Comparison of ENCODE assay signal across 8 cellular contexts in the genomic region with DNA sequence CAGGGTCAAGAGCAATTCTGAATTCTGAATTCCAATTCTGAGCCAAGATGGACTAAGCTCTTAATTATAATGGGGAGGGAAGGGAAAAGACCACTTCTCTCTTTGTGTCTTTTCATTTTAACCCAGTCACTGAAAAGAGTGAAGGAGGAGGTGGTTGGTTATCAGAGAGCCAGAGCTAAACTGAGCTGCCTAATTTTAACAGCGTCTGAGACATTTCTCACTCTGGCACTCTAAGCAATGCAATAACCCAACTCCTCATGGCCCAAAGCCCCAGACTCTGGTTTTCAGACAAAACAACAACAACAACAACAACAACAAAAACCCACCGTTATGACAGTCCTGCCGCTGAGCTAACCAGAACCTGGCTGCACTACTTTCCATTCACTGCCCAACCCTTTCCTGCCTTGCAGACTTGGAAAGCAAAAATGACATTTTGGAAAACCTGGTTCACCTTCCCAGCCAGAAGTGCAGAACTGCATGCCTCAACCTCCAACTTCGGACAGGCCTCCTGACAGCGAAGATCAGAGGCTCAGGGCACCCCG. TPM values are rescaled to one million over a fixed set of nuclear protein-coding genes. Genes with fewer than 3 reads are reported as not detected.
DNase-seq lines count a peak whose midpoint lies in the region; FAIRE-seq and TF ChIP-seq lines count a peak whose summit lies in the region.

No MANE protein-coding gene starts in this region.

- H3K4me3 ChIP-seq in kidney (ENCODE audit: low read length in 2 of 2) (peak overlapping the region; percentile 87 to 91), thymus (ENCODE audit: low read length) (peak overlapping the region; percentile 82)

- H3K27ac ChIP-seq in angular gyrus (ENCODE audit: low read depth, low read length) (peak overlapping the region; percentile 68), kidney (ENCODE audit: low read depth in 2 of 2, low read length in 2 of 2) (no peak overlapping the region), thymus (ENCODE audit: low read depth) (no peak overlapping the region)

- DNase-seq in SIG-M5 treated with dmso at 0.1 percent for 504 hours (lab: John Stamatoyannopoulos, UW; ENCODE audit: unreplicated experiment): peak; percentile 7
- no peak for DNase-seq in SIG-M5 (lab: John Stamatoyannopoulos, UW)
- DNase-seq in kidney: no peak
- DNase-seq in CD1c-positive myeloid dendritic cell (ENCODE audit: extremely low spot score): no peak
- no peak for DNase-seq in T-helper 9 cell
- no peak for DNase-seq in HT-29 (ENCODE audit: low spot score)

- H3K4me1 ChIP-seq in kidney (ENCODE audit: control insufficient read depth in 1 of 2, insufficient read depth in 1 of 2, low read depth in 1 of 2, low read length in 2 of 2): peaks cover 5 to 6% of the 10 kb centered on the region in 2 donors
- H3K4me1 ChIP-seq in thymus (ENCODE audit: control insufficient read depth, insufficient read depth, low read length): peaks cover 4% of the 10 kb centered on the region

- FAIRE-seq in kidney (lab: Jason Lieb, UNC): no peak

- TF ChIP-seq CTCF in kidney (IDR thresholded peaks at IDR 0.05; ENCODE audit: borderline replicate concordance, extremely low read depth, insufficient read depth): no peak

- intact Hi-C loops in kidney (cut with DNase I): no loop called here

- H3K36me3 ChIP-seq in kidney (ENCODE audit: control insufficient read depth in 1 of 2, insufficient read depth in 2 of 2, low read length in 2 of 2) (no peaks in the 10 kb centered on the region), thymus (ENCODE audit: control insufficient read depth, insufficient read depth) (no peaks in the 10 kb centered on the region)

- H3K27me3 ChIP-seq in thymus (ENCODE audit: control insufficient read depth, insufficient read depth): no peaks in the 10 kb centered on the region

- no peaks in the 10 kb centered on the region for H3K9me3 ChIP-seq in kidney (ENCODE audit: control insufficient read depth in 1 of 2, low read length in 2 of 2)
- H3K9me3 ChIP-seq in thymus (ENCODE audit: control insufficient read depth): no peaks in the 10 kb centered on the region

- WGBS in thymus: 5% methylated on average over 6 of the region's 6 CpGs

- H3K9ac ChIP-seq in kidney (ENCODE audit: low read length in 2 of 2): peak overlapping the region; percentile 63 to 77

RNA-seq across cellular contexts. Expression of a gene that starts 1.0 kb away (rescaled TPM):
- 7.1 TPM for total RNA-seq in kidney
- polyA plus RNA-seq in kidney (ENCODE audit: insufficient read depth, low read depth, low replicate concordance) (6.2 TPM), thymus (4.0 TPM)
- total RNA-seq in HT-29 (2014; rRNA removed; shearing (Covaris generic)): not detected in 2 replicates

RNA-seq across cellular contexts. Expression of a gene that starts 53.8 kb away (rescaled TPM):
- not detected for total RNA-seq in kidney
- not detected for polyA plus RNA-seq in kidney (ENCODE audit: insufficient read depth, low read depth, low replicate concordance)
- polyA plus RNA-seq in thymus: 0.84 TPM
- not detected in 2 replicates for total RNA-seq in HT-29 (2014; rRNA removed; shearing (Covaris generic))
